Comparison of ENCODE assay signal across 1 cellular context in the genomic region with DNA sequence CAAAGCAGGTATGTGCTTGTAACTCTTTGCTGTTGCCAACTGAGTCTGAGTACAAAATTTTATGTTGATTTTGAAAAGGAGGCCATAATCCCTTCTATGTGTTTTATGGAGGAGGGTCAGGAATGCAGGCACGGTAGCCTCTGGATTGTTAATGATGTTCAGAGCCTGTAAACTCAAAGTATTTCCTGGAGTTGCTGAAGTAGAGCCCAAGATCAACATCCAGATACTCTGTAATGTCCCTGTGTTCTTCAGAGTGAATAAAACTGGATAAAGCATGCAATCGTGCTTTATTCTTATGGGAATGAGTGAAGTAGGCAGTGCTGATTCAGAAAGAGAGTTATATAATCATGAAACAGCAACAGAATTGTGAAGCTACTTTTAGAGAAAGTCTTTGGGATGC.
TF ChIP-seq lines count a peak whose summit lies in the region.

No MANE protein-coding gene starts in this region.

TF ChIP-seq in GM23338, 12 proteins besides CTCF, POLR2A, EP300 and RAD21 (continued from another document):
- TF ChIP-seq, protein P1, sequence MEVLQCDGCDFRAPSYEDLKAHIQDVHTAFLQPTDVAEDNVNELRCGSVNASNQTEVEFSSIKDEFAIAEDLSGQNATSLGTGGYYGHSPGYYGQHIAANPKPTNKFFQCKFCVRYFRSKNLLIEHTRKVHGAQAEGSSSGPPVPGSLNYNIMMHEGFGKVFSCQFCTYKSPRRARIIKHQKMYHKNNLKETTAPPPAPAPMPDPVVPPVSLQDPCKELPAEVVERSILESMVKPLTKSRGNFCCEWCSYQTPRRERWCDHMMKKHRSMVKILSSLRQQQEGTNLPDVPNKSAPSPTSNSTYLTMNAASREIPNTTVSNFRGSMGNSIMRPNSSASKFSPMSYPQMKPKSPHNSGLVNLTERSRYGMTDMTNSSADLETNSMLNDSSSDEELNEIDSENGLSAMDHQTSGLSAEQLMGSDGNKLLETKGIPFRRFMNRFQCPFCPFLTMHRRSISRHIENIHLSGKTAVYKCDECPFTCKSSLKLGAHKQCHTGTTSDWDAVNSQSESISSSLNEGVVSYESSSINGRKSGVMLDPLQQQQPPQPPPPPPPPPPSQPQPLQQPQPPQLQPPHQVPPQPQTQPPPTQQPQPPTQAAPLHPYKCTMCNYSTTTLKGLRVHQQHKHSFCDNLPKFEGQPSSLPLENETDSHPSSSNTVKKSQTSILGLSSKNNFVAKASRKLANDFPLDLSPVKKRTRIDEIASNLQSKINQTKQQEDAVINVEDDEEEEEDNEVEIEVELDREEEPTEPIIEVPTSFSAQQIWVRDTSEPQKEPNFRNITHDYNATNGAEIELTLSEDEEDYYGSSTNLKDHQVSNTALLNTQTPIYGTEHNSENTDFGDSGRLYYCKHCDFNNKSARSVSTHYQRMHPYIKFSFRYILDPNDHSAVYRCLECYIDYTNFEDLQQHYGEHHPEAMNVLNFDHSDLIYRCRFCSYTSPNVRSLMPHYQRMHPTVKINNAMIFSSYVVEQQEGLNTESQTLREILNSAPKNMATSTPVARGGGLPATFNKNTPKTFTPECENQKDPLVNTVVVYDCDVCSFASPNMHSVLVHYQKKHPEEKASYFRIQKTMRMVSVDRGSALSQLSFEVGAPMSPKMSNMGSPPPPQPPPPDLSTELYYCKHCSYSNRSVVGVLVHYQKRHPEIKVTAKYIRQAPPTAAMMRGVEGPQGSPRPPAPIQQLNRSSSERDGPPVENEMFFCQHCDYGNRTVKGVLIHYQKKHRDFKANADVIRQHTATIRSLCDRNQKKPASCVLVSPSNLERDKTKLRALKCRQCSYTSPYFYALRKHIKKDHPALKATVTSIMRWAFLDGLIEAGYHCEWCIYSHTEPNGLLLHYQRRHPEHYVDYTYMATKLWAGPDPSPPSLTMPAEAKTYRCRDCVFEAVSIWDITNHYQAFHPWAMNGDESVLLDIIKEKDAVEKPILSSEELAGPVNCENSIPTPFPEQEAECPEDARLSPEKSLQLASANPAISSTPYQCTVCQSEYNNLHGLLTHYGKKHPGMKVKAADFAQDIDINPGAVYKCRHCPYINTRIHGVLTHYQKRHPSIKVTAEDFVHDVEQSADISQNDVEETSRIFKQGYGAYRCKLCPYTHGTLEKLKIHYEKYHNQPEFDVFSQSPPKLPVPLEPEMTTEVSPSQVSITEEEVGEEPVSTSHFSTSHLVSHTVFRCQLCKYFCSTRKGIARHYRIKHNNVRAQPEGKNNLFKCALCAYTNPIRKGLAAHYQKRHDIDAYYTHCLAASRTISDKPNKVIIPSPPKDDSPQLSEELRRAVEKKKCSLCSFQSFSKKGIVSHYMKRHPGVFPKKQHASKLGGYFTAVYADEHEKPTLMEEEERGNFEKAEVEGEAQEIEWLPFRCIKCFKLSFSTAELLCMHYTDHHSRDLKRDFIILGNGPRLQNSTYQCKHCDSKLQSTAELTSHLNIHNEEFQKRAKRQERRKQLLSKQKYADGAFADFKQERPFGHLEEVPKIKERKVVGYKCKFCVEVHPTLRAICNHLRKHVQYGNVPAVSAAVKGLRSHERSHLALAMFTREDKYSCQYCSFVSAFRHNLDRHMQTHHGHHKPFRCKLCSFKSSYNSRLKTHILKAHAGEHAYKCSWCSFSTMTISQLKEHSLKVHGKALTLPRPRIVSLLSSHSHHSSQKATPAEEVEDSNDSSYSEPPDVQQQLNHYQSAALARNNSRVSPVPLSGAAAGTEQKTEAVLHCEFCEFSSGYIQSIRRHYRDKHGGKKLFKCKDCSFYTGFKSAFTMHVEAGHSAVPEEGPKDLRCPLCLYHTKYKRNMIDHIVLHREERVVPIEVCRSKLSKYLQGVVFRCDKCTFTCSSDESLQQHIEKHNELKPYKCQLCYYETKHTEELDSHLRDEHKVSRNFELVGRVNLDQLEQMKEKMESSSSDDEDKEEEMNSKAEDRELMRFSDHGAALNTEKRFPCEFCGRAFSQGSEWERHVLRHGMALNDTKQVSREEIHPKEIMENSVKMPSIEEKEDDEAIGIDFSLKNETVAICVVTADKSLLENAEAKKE (CRISPR knock-in tag; IDR thresholded peaks at IDR 0.05) = no peak
- no peak for TF ChIP-seq POLR2AphosphoS5 (IDR thresholded peaks at IDR 0.05; ENCODE audit: low read depth)
- no peak for TF ChIP-seq ZNF114 (CRISPR knock-in tag; IDR thresholded peaks at IDR 0.05)
- no peak for TF ChIP-seq STAT1 (IDR thresholded peaks at IDR 0.05; ENCODE audit: unreplicated experiment)
TF ChIP-seq in GM23338: peak in this region for 0.
